28 cellular contexts compared by ENCODE assay signal in genomic region chr9:134336174-134336705, GRCh38. TPM values are rescaled to one million over a fixed set of nuclear protein-coding genes. Genes with fewer than 3 reads are reported as not detected.
DNase-seq lines count a peak whose midpoint lies in the region; FAIRE-seq and TF ChIP-seq lines count a peak whose summit lies in the region.
"Had no signal": no experiment of that assay in that cellular context is flagged by ENCODE, and none has a peak within 500 bp of the region (broad histone marks: within the 10 kb centered on the region; RNA-seq: fewer than 3 reads in every experiment).

No MANE protein-coding gene starts in this region.

- CTCF ChIA-PET in RWPE1 (lab: Yijun Ruan, JAX), result no interaction called here

- no peak for TF ChIP-seq CTCF in RWPE1 (conservative IDR thresholded peaks at IDR 0.05; ENCODE audit: low read depth)
- TF ChIP-seq CTCF in kidney (IDR thresholded peaks at IDR 0.05; ENCODE audit: borderline replicate concordance, extremely low read depth, insufficient read depth), result no peak
- no peak for TF ChIP-seq CTCF in transverse colon (IDR thresholded peaks at IDR 0.05)
- TF ChIP-seq CTCF in suprapubic skin (IDR thresholded peaks at IDR 0.05), result no peak

- POLR2A ChIA-PET in RWPE1 (lab: Yijun Ruan, JAX; ENCODE audit: low non-redundant PET), result no interaction called here

- no peak overlapping the region for H4K8ac ChIP-seq in neuronal stem cell (ENCODE audit: low read depth, low read length)

- H3K9me3 ChIP-seq in kidney (ENCODE audit: control insufficient read depth in 1 of 2, low read length in 2 of 2) (no peaks in the 10 kb centered on the region), neuronal stem cell (replicated peaks in 1 of 2; ENCODE audit: control insufficient read depth in 2 of 2, insufficient read depth in 1 of 2, low read depth in 1 of 2, low read length in 2 of 2) (no peaks in the 10 kb centered on the region), transverse colon (no peaks in the 10 kb centered on the region), suprapubic skin (no peaks in the 10 kb centered on the region)
- H3K9me3 ChIP-seq: gastroesophageal sphincter, upper lobe of left lung had no signal

- H3K36me3 ChIP-seq in kidney (ENCODE audit: control insufficient read depth in 1 of 2, insufficient read depth in 2 of 2, low read length in 2 of 2) (no peaks in the 10 kb centered on the region), neuronal stem cell (replicated peaks in 1 of 2; ENCODE audit: control insufficient read depth in 2 of 2, insufficient read depth in 2 of 2, low read length in 2 of 2) (peaks cover 0 to 7% of the 10 kb centered on the region in 2 donors), transverse colon (no peaks in the 10 kb centered on the region), suprapubic skin (no peaks in the 10 kb centered on the region)
- H3K36me3 ChIP-seq: gastroesophageal sphincter, neural progenitor cell, upper lobe of left lung had no signal

- TF ChIP-seq EP300 in transverse colon (IDR thresholded peaks at IDR 0.05; ENCODE audit: low read depth) (no peak), suprapubic skin (IDR thresholded peaks at IDR 0.05) (no peak)

- H3K9ac ChIP-seq in kidney (ENCODE audit: low read length in 2 of 2) (no peak overlapping the region), neuronal stem cell (ENCODE audit: low read depth, low read length, poor library complexity) (no peak overlapping the region)
- H3K9ac ChIP-seq: neural progenitor cell had no signal

- H3K79me1 ChIP-seq in neuronal stem cell (ENCODE audit: low read depth, low read length), result peaks cover 80% of the 10 kb centered on the region

- H3K4me2 ChIP-seq in neuronal stem cell (ENCODE audit: insufficient read depth, low read length, poor library complexity, severe bottlenecking), result no peak overlapping the region
- H3K4me2 ChIP-seq: GM23338, neural progenitor cell had no signal

- H2BK15ac ChIP-seq in neuronal stem cell (ENCODE audit: low read length), result no peak overlapping the region

- H3K27me3 ChIP-seq in neuronal stem cell (ENCODE audit: control insufficient read depth in 3 of 3, insufficient read depth in 3 of 3, low read depth in 1 of 3, low read length in 3 of 3), result no peaks in the 10 kb centered on the region
- no peaks in the 10 kb centered on the region for H3K27me3 ChIP-seq in transverse colon
- H3K27me3 ChIP-seq in suprapubic skin, result no peaks in the 10 kb centered on the region
- H3K27me3 ChIP-seq: gastroesophageal sphincter, neural progenitor cell, upper lobe of left lung had no signal

- peak overlapping the region; percentile 2 for H3K18ac ChIP-seq in neuronal stem cell (ENCODE audit: low read length)

- H2BK12ac ChIP-seq in neuronal stem cell (ENCODE audit: low read length), result no peak overlapping the region

- no peak for FAIRE-seq in kidney (lab: Jason Lieb, UNC)
- FAIRE-seq: endometrium, GM12892 had no signal

- no peak overlapping the region for H2AK5ac ChIP-seq in neuronal stem cell (ENCODE audit: low read depth, low read length)

- H2BK5ac ChIP-seq in neuronal stem cell (ENCODE audit: low read length), result peak overlapping the region; percentile 13

- intact Hi-C loops in kidney (cut with DNase I), result no loop called here
- intact Hi-C loops in transverse colon (cut with DNase I; ENCODE audit: low total_unique reads), result loop anchor here (10.0 kb wide), 1 partner anchor 309 kb away; the partner anchor contains the start of gene COL5A1

- no peak overlapping the region for H2BK120ac ChIP-seq in neuronal stem cell (ENCODE audit: low read depth, low read length)

- H3K4ac ChIP-seq in neuronal stem cell (ENCODE audit: low read length), result no peak overlapping the region

- H3K4me3 ChIP-seq in kidney (ENCODE audit: low read length in 2 of 2), result peak overlapping the region in 1 of 2 donors; percentile 25
- H3K4me3 ChIP-seq in neuronal stem cell (ENCODE audit: low read length in 2 of 2), result no peak overlapping the region
- no peak overlapping the region for H3K4me3 ChIP-seq in transverse colon
- H3K4me3 ChIP-seq in suprapubic skin, result no peak overlapping the region
- H3K4me3 ChIP-seq: gastroesophageal sphincter, GM23338, neural progenitor cell, SK-N-MC, upper lobe of left lung had no signal

- peak overlapping the region; percentile 38 for H3K14ac ChIP-seq in neuronal stem cell (ENCODE audit: low read length)

- WGBS in neuronal stem cell (ENCODE audit: extremely low coverage in 2 of 2, insufficient read length in 2 of 2, insufficient replicate concordance in 1 of 2), 2 donors, result no CpG with 5 or more reads among the region's 16 CpGs
- 50% methylated on average over 16 of the region's 16 CpGs; no CpG with 5 or more reads in 1 of the 2 donors for WGBS in transverse colon (ENCODE audit: low coverage in 1 of 2), 2 donors
- 67% methylated on average over 14 of the region's 16 CpGs for WGBS in suprapubic skin

- no peak for TF ChIP-seq POLR2A in transverse colon (IDR thresholded peaks at IDR 0.05)
- no peak for TF ChIP-seq POLR2A in suprapubic skin (IDR thresholded peaks at IDR 0.05)

- H2AFZ ChIP-seq in neuronal stem cell (ENCODE audit: low read length), result no peak overlapping the region
- H2AFZ ChIP-seq: GM23338, neural progenitor cell had no signal

- in situ Hi-C loops in transverse colon (cut with MboI; ENCODE audit: low pct_ligation_motif_present in 1 of 4, low pct_unique_long_range_greater_than_20kb in 1 of 4, low sequenced_read_pairs in 3 of 4), result no loop called here

- H3K23ac ChIP-seq in neuronal stem cell (ENCODE audit: low read depth, low read length, poor library complexity), result no peak overlapping the region

- no peak for DNase-seq in RWPE1 (ENCODE audit: low spot score)
- no peak for DNase-seq in kidney
- DNase-seq in neuronal stem cell (ENCODE audit: low spot score), result no peak
- peak; percentile 48 for DNase-seq in transverse colon
- no peak for DNase-seq in suprapubic skin (ENCODE audit: low spot score in 2 of 2)
- no peak for DNase-seq in T1000 (lab: John Stamatoyannopoulos, UW)
- no peak for DNase-seq in NCI-H1417 treated with DMSO at 0.1 percent for 48 hours (lab: John Stamatoyannopoulos, UW)
- DNase-seq: activated CD4-positive, alpha-beta T cell treated with anti-CD3 and anti-CD28 coated beads for 1 hour; activated CD8-positive, alpha-beta T cell treated with anti-CD3 and anti-CD28 coated beads, Interleukin-2, amount 10 ng/mL, durations not matched to agents 7 days and 5 days; activated effector memory CD4-positive, alpha-beta T cell treated with Interleukin-2 at 50 U/mL for 16 hours; activated naive CD8-positive, alpha-beta T cell treated with anti-CD3 and anti-CD28 coated beads, Interleukin-2, amount 10 ng/mL, durations not matched to agents 7 days and 5 days; activated T-cell treated with anti-CD3 and anti-CD28 coated beads for 4 hours; CD4-positive, CD25-positive, alpha-beta regulatory T cell; central memory CD4-positive, alpha-beta T cell; dermis blood vessel endothelial cell; MV-4-11; NCI-H146; NCI-H446; NCI-H82; RPMI8226; stimulated activated naive CD4-positive, alpha-beta T cell treated with Interleukin-2 at 50 U/mL for 16 hours had no signal

- no peak overlapping the region for H4K91ac ChIP-seq in neuronal stem cell (ENCODE audit: low read depth, low read length, poor library complexity)

- peaks cover 77 to 98% of the 10 kb centered on the region in 2 donors for H3K4me1 ChIP-seq in kidney (ENCODE audit: control insufficient read depth in 1 of 2, insufficient read depth in 1 of 2, low read depth in 1 of 2, low read length in 2 of 2)
- peaks cover 14 to 29% of the 10 kb centered on the region in 2 donors for H3K4me1 ChIP-seq in neuronal stem cell (ENCODE audit: control insufficient read depth in 2 of 2, insufficient read depth in 1 of 2, low read depth in 1 of 2, low read length in 2 of 2)
- H3K4me1 ChIP-seq in transverse colon, result peaks cover 91 to 100% (median 94%) of the 10 kb centered on the region in 4 donors
- peaks cover 99% of the 10 kb centered on the region for H3K4me1 ChIP-seq in suprapubic skin

- H3K27ac ChIP-seq in RWPE1, result peak overlapping the region; percentile 99
- H3K27ac ChIP-seq in kidney (ENCODE audit: low read depth in 2 of 2, low read length in 2 of 2), result peak overlapping the region; percentile 48 to 63
- H3K27ac ChIP-seq in neuronal stem cell (replicated peaks; ENCODE audit: low read length), result no peak overlapping the region
- peak overlapping the region; percentile 78 to 85 (median 82) for H3K27ac ChIP-seq in transverse colon
- no peak overlapping the region for H3K27ac ChIP-seq in suprapubic skin
- H3K27ac ChIP-seq: gastroesophageal sphincter, neural progenitor cell, SK-N-MC had no signal

RNA-seq across cellular contexts. Expression of gene RXRA, which starts 10.0 kb away (rescaled TPM):
- total RNA-seq in kidney (49.5 TPM), transverse colon (10 to 100 TPM; 27.3 to 70.5 (median 58.6) TPM), suprapubic skin (100 to 1,000 TPM; 165 to 240 (median 185) TPM)
- polyA plus RNA-seq in kidney (ENCODE audit: insufficient read depth, low read depth, low replicate concordance), result 24.0 TPM
- 36.1 TPM for polyA plus RNA-seq in neuronal stem cell (2013, experiment 1 of 2)
- 36.3 TPM for polyA plus RNA-seq in neuronal stem cell (2013, experiment 2 of 2)

Comparison
In these comparisons a context has a peak if more than half of its experiments do, and no peak if none do; other contexts are left out.
1. H3K27ac ChIP-seq: peak in RWPE1 (single experiment), kidney (2 of 2) and transverse colon (4 of 4); none in neuronal stem cell (single experiment) and suprapubic skin (single experiment).